18 cellular contexts compared by ENCODE assay signal in the genomic region with DNA sequence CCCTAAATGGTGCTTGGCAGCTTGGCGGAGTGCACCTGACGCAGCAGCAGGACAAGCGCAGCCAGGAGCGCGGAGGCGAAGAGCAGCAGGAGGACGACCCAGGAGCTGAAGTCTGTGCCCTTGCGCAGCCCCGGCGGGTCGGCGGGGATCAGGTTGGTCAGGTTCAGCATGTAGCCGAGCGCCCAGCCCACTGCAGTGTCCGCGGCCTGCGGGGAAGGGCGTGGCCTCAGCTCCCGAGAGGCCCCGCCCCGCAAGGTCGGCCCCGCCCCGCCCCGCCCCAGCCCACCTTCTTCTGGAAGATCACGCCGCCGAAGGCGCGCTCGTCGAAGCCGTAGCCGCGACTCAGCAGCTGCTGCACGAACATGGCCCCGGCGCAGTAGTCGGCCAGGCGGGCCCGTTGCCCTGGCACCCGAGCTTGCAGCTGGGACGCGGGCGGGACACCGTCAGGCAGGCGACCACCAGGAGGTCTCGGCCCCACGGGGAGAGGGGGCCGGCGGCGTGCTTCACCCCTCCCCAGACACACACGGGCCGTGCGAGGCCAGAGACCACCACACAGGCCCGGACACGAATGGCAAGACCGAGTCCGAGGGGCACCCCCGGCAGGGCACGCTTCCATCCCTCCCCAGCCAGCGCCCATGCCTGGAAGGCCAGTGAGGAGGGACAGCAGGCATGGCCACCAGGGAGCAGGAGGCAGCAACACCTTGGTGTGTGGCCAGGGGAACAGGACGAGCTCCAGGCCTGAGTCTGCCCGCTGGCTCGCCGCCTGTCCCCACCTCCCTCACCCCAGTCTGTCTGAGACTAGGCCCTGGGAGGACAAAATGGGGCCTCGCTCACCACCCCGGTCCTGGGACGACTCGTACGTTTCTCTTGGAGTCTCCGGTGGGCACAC. TPM values are rescaled to one million over a fixed set of nuclear protein-coding genes. Genes with fewer than 3 reads are reported as not detected.
DNase-seq lines count a peak whose midpoint lies in the region; ATAC-seq and TF ChIP-seq lines count a peak whose summit lies in the region.
"Had no signal": no experiment of that assay in that cellular context is flagged by ENCODE, and none has a peak within 500 bp of the region (broad histone marks: within the 10 kb centered on the region; RNA-seq: fewer than 3 reads in every experiment).

No MANE protein-coding gene starts in this region.

- H3K4me1 ChIP-seq in sigmoid colon, result peaks cover 0 to 48% (median 47%) of the 10 kb centered on the region in 4 donors

- TF ChIP-seq CTCF in RWPE1 (conservative IDR thresholded peaks at IDR 0.05; ENCODE audit: low read depth) (no peak), sigmoid colon (IDR thresholded peaks at IDR 0.05) (no peak)

- in situ Hi-C loops in G401 (cut with HindIII; ENCODE audit: low sequenced_read_pairs), result loop anchor here (25.0 kb wide), 1 partner anchor 112 kb away; a partner anchor contains a TSS

- TF ChIP-seq POLR2A in sigmoid colon (IDR thresholded peaks at IDR 0.05), result no peak

- H3K27ac ChIP-seq in RWPE1 (peak overlapping the region; percentile 4; the same call in 1 of the 2 replicates), sigmoid colon (no peak overlapping the region)
- H3K27ac ChIP-seq: brain microvascular endothelial cell, neural progenitor cell, tibial nerve had no signal

- CTCF ChIA-PET in RWPE1 (lab: Yijun Ruan, JAX), result interaction anchor here (0.5 to 4.4 kb wide), 13 partner anchors 10 to 553 kb away, joined by 3 to 63 read pairs (median 5); a partner anchor contains a TSS
- CTCF ChIA-PET in activated CD8-positive, alpha-beta T cell treated with anti-CD3 and anti-CD28 coated beads, Interleukin-2, amount 10 ng/mL, durations not matched to agents 7 days and 5 days (lab: Charles Lee), result interaction anchor here (0.8 to 4.8 kb wide), 6 partner anchors 10 to 20 kb away, joined by 3 to 78 read pairs (median 5); a partner anchor contains a TSS

- no peaks in the 10 kb centered on the region for H3K36me3 Mint-ChIP-seq in activated CD8-positive, alpha-beta T cell treated with anti-CD3 and anti-CD28 coated beads, Interleukin-2, amount 10 ng/mL, durations not matched to agents 7 days and 5 days (ENCODE audit: low read depth)
- H3K36me3 Mint-ChIP-seq: neural progenitor cell, T-cell had no signal

- POLR2A ChIA-PET in RWPE1 (lab: Yijun Ruan, JAX; ENCODE audit: low non-redundant PET), result no interaction called here
- POLR2A ChIA-PET in activated CD8-positive, alpha-beta T cell treated with anti-CD3 and anti-CD28 coated beads, Interleukin-2, amount 10 ng/mL, durations not matched to agents 7 days and 5 days (lab: Charles Lee), result no interaction called here

- H3K27me3 ChIP-seq in sigmoid colon, result peaks cover 36 to 71% (median 66%) of the 10 kb centered on the region in 3 donors

- peaks cover 38% of the 10 kb centered on the region for H3K27me3 Mint-ChIP-seq in activated CD8-positive, alpha-beta T cell treated with anti-CD3 and anti-CD28 coated beads, Interleukin-2, amount 10 ng/mL, durations not matched to agents 7 days and 5 days (ENCODE audit: low read depth)

- H3K9me3 Mint-ChIP-seq in activated CD8-positive, alpha-beta T cell treated with anti-CD3 and anti-CD28 coated beads, Interleukin-2, amount 10 ng/mL, durations not matched to agents 7 days and 5 days (ENCODE audit: insufficient read depth), result no peaks in the 10 kb centered on the region
- H3K9me3 Mint-ChIP-seq: neural progenitor cell; stimulated activated naive CD8-positive, alpha-beta T cell treated with anti-CD3 and anti-CD28 coated beads, Interleukin-15, Interleukin-2, amounts not matched to agents 100 ng/mL and 50 ng/mL, for 24 hours; T-cell had no signal

- H3K36me3 ChIP-seq in sigmoid colon, result no peaks in the 10 kb centered on the region
- H3K36me3 ChIP-seq: brain microvascular endothelial cell, neural progenitor cell, tibial nerve had no signal

- H3K4me3 ChIP-seq in sigmoid colon, result no peak overlapping the region
- H3K4me3 ChIP-seq: mucosa of descending colon, neural progenitor cell, smooth muscle cell, tibial nerve had no signal

- no peak overlapping the region for H3K27ac Mint-ChIP-seq in activated CD8-positive, alpha-beta T cell treated with anti-CD3 and anti-CD28 coated beads, Interleukin-2, amount 10 ng/mL, durations not matched to agents 7 days and 5 days
- H3K27ac Mint-ChIP-seq: neural progenitor cell; progenitor cell of endocrine pancreas; stimulated activated naive CD8-positive, alpha-beta T cell treated with anti-CD3 and anti-CD28 coated beads, Interleukin-15, Interleukin-2, amounts not matched to agents 100 ng/mL and 50 ng/mL, for 24 hours; T-cell had no signal

- DNase-seq in Ammon's horn (ENCODE audit: low spot score), result peak; percentile 65
- DNase-seq in G401 (ENCODE audit: low spot score), result peak; percentile 83
- no peak for DNase-seq in RWPE1 (ENCODE audit: low spot score)
- DNase-seq in islet precursor cell, result peak; percentile 72
- DNase-seq in T-helper 1 cell, result no peak
- no peak for DNase-seq in activated CD8-positive, alpha-beta T cell treated with anti-CD3 and anti-CD28 coated beads, Interleukin-2, amount 10 ng/mL, durations not matched to agents 7 days and 5 days
- no peak for DNase-seq in sigmoid colon
- no peak for DNase-seq in NCI-H1105 treated with DMSO at 0.1 percent for 48 hours (lab: John Stamatoyannopoulos, UW)
- DNase-seq: activated gamma-delta T cell, brain microvascular endothelial cell, Right ventricle myocardium superior had no signal

- no peaks in the 10 kb centered on the region for H3K9me3 ChIP-seq in sigmoid colon
- H3K9me3 ChIP-seq: mucosa of descending colon, tibial nerve had no signal

- H3K4me1 Mint-ChIP-seq in activated CD8-positive, alpha-beta T cell treated with anti-CD3 and anti-CD28 coated beads, Interleukin-2, amount 10 ng/mL, durations not matched to agents 7 days and 5 days (ENCODE audit: low read depth), result peaks cover 12% of the 10 kb centered on the region

- H3K4me3 Mint-ChIP-seq in activated CD8-positive, alpha-beta T cell treated with anti-CD3 and anti-CD28 coated beads, Interleukin-2, amount 10 ng/mL, durations not matched to agents 7 days and 5 days, result no peak overlapping the region
- H3K4me3 Mint-ChIP-seq: neural progenitor cell; stimulated activated naive CD8-positive, alpha-beta T cell treated with anti-CD3 and anti-CD28 coated beads, Interleukin-15, Interleukin-2, amounts not matched to agents 100 ng/mL and 50 ng/mL, for 24 hours had no signal

- intact Hi-C loops in sigmoid colon (cut with DNase I), result no loop called here

- ATAC-seq in activated CD8-positive, alpha-beta T cell treated with anti-CD3 and anti-CD28 coated beads, Interleukin-2, amount 10 ng/mL, durations not matched to agents 7 days and 5 days, result no peak

- TF ChIP-seq EP300 in sigmoid colon (IDR thresholded peaks at IDR 0.05), result no peak

- 46% methylated on average over 72 of the region's 72 CpGs for WGBS in sigmoid colon, 2 donors

RNA-seq across cellular contexts. Expression of a gene that starts 2.9 kb away (rescaled TPM):
- 32.0 and 38.4 TPM in 2 replicates for total RNA-seq in G401 (2014; rRNA removed; shearing (Covaris generic))
- total RNA-seq in activated CD8-positive, alpha-beta T cell treated with anti-CD3 and anti-CD28 coated beads, Interleukin-2, amount 10 ng/mL, durations not matched to agents 7 days and 5 days, result 10 to 100 TPM; 20.1 to 29.9 TPM
- 100 to 1,000 TPM in 1 of 4 donors, 10 to 100 TPM in 3; 21.4 to 101 (median 42.4) TPM for total RNA-seq in sigmoid colon
- polyA plus RNA-seq in sigmoid colon, result 100 to 1,000 TPM in 1 of 3 donors, 10 to 100 TPM in 2; 47.9 to 118 (median 91.9) TPM

RNA-seq across cellular contexts. Expression of a gene that starts 5.0 kb away (rescaled TPM):
- not detected in 2 replicates for total RNA-seq in G401 (2014; rRNA removed; shearing (Covaris generic))
- under 1 TPM in 1 of 2 experiments, not detected in 1; 0.34 TPM for total RNA-seq in activated CD8-positive, alpha-beta T cell treated with anti-CD3 and anti-CD28 coated beads, Interleukin-2, amount 10 ng/mL, durations not matched to agents 7 days and 5 days
- total RNA-seq in sigmoid colon, result 1 to 10 TPM in 3 of 4 donors, not detected in 1; 1.2 to 2.2 (median 2.1) TPM
- polyA plus RNA-seq in sigmoid colon, result 1 to 10 TPM in 2 of 3 donors, under 1 TPM in 1; 0.92 to 6.4 (median 3.0) TPM
- total RNA-seq: smooth muscle cell had no signal

RNA-seq across cellular contexts. Expression of a gene that starts 17.0 kb away (rescaled TPM):
- total RNA-seq in G401 (2014; rRNA removed; shearing (Covaris generic)), result not detected in 2 replicates
- total RNA-seq in activated CD8-positive, alpha-beta T cell treated with anti-CD3 and anti-CD28 coated beads, Interleukin-2, amount 10 ng/mL, durations not matched to agents 7 days and 5 days, result 1 to 10 TPM; 2.5 to 2.6 TPM
- total RNA-seq in sigmoid colon, result 1 to 10 TPM in 1 of 4 donors, under 1 TPM in 2, not detected in 1; 0.36 to 1.3 (median 0.41) TPM
- polyA plus RNA-seq in sigmoid colon, result 1 to 10 TPM in 1 of 3 donors, not detected in 2; 1.3 TPM
- total RNA-seq: progenitor cell of endocrine pancreas, Right ventricle myocardium superior, smooth muscle cell had no signal
- polyA plus RNA-seq: smooth muscle cell had no signal

RNA-seq across cellular contexts. Expression of a gene that starts 20.9 kb away (rescaled TPM):
- total RNA-seq in G401 (2014; rRNA removed; shearing (Covaris generic)), result 8.5 and 12.3 TPM in 2 replicates
- 10 to 100 TPM; 61.5 to 62.0 TPM for total RNA-seq in activated CD8-positive, alpha-beta T cell treated with anti-CD3 and anti-CD28 coated beads, Interleukin-2, amount 10 ng/mL, durations not matched to agents 7 days and 5 days
- total RNA-seq in sigmoid colon, result 10 to 100 TPM in 3 of 4 donors, 1 to 10 TPM in 1; 9.2 to 19.7 (median 13.2) TPM
- polyA plus RNA-seq in sigmoid colon, result 10 to 100 TPM in 1 of 3 donors, 1 to 10 TPM in 2; 6.0 to 28.6 (median 9.0) TPM

RNA-seq across cellular contexts. Expression of a gene that starts 21.5 kb away (rescaled TPM):
- 62.9 and 63.5 TPM in 2 replicates for total RNA-seq in G401 (2014; rRNA removed; shearing (Covaris generic))
- 10 to 100 TPM; 56.8 to 57.0 TPM for total RNA-seq in activated CD8-positive, alpha-beta T cell treated with anti-CD3 and anti-CD28 coated beads, Interleukin-2, amount 10 ng/mL, durations not matched to agents 7 days and 5 days
- total RNA-seq in sigmoid colon, result under 1 TPM in 1 of 4 donors, not detected in 3; 0.81 TPM
- 10 to 100 TPM in 1 of 3 donors, 1 to 10 TPM in 2; 3.6 to 16.4 (median 3.7) TPM for polyA plus RNA-seq in sigmoid colon

Comparison
In these comparisons a context has a peak if more than half of its experiments do, and no peak if none do; other contexts are left out.
1. DNase-seq: peak in Ammon's horn (single experiment), G401 (single experiment) and islet precursor cell (single experiment); none in RWPE1 (single experiment), T-helper 1 cell (0 of 5), activated CD8-positive, alpha-beta T cell treated with anti-CD3 and anti-CD28 coated beads, Interleukin-2, amount 10 ng/mL, durations not matched to agents 7 days and 5 days (single experiment), sigmoid colon (single experiment) and NCI-H1105 treated with DMSO at 0.1 percent for 48 hours (single experiment).